ENCODE assay signal across 1 cellular context in the genomic region with DNA sequence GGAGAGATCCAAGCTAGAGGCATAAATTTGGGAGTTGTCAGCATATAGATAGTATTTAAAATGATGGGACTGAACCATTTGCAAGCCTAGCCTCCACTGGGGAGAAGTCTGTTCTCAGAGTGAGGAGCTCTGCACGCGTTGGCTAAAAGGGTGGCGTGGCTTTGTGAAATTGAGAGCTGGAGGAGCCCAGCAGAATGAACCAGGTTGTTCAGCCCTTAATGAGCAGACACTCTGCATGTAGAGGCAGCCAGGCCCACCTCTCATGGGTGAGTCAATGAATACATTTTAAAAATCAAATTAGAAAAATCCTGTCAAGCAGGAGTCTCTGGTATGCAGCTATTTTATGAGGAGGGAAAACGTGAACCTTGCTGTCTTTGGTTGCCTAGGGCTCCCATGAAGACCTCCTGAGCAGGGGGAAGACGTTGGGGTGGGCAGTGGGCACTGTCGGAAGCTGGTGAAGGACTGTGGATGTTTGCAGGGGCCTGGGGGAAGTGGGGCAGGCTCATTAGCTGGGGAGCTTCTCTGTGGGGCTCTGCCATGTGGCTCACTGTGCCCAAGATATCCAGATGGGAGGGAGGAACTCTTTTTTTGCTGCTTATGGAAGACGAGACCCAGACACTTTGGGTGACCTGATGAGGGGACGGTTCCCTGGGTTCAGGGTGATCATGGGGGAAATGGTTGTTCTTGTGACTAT.
TF ChIP-seq lines count a peak whose summit lies in the region.

No MANE protein-coding gene starts in this region.

TF ChIP-seq in SK-N-SH, 30 proteins besides CTCF, POLR2A, EP300 and RAD21:
- TF ChIP-seq YY1 (IDR thresholded peaks at IDR 0.05; ENCODE audit: low read depth) (no peak), FOXM1 (IDR thresholded peaks at IDR 0.05; ENCODE audit: low read depth) (no peak), SIN3A (IDR thresholded peaks at IDR 0.05; ENCODE audit: borderline replicate concordance, low read depth, low read length) (no peak), GATA2 (CRISPR knock-in tag; IDR thresholded peaks at IDR 0.05) (no peak), EZH2phosphoT487 (IDR thresholded peaks at IDR 0.05; ENCODE audit: borderline replicate concordance, low read depth) (no peak), MXI1 (IDR thresholded peaks at IDR 0.05; ENCODE audit: low read depth, low read length) (no peak), JUND (IDR thresholded peaks at IDR 0.05) (no peak), TAF1 (IDR thresholded peaks at IDR 0.05; ENCODE audit: borderline replicate concordance, low read depth, low read length) (no peak), RCOR1 (IDR thresholded peaks at IDR 0.05; ENCODE audit: low read length) (no peak), SMC3 (IDR thresholded peaks at IDR 0.05; ENCODE audit: low read depth, low read length) (no peak)
- TF ChIP-seq, protein P1, sequence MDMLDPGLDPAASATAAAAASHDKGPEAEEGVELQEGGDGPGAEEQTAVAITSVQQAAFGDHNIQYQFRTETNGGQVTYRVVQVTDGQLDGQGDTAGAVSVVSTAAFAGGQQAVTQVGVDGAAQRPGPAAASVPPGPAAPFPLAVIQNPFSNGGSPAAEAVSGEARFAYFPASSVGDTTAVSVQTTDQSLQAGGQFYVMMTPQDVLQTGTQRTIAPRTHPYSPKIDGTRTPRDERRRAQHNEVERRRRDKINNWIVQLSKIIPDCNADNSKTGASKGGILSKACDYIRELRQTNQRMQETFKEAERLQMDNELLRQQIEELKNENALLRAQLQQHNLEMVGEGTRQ (IDR thresholded peaks at IDR 0.05; ENCODE audit: borderline replicate concordance, low read depth, low read length) = no peak
- TF ChIP-seq, protein P2, sequence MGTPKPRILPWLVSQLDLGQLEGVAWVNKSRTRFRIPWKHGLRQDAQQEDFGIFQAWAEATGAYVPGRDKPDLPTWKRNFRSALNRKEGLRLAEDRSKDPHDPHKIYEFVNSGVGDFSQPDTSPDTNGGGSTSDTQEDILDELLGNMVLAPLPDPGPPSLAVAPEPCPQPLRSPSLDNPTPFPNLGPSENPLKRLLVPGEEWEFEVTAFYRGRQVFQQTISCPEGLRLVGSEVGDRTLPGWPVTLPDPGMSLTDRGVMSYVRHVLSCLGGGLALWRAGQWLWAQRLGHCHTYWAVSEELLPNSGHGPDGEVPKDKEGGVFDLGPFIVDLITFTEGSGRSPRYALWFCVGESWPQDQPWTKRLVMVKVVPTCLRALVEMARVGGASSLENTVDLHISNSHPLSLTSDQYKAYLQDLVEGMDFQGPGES (IDR thresholded peaks at IDR 0.05; ENCODE audit: low read depth, low read length) = no peak
